Comparison of ENCODE assay signal across 21 cellular contexts in the genomic region with DNA sequence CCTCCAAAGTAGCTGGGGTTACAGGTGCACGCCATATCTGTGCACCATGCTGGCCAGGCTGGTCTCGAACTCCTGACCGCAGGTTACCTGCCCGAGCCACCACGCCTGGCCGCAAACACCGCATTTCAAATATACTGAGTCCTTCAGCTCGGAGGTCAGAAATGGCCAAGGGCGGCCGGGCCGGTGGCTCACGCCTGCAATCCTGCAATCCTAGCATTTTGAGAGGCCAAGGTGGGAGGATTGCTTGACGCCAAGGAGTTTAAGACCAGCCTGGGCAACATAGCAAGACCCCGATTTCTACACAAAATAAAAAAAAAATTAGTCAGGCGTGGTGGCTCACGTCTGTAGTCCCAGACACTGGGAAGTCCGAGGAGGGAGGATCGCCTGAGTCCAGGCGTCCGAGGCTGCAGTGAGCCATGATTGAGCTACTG.
A peak's percentile ranks its signal among the peaks of the same experiment; 100 is the strongest.
DNase-seq lines count a peak whose midpoint lies in the region; ATAC-seq, FAIRE-seq and TF ChIP-seq lines count a peak whose summit lies in the region.
"Had no signal": no experiment of that assay in that cellular context is flagged by ENCODE, and none has a peak within 500 bp of the region (broad histone marks: within the 10 kb centered on the region; RNA-seq: fewer than 3 reads in every experiment).

No MANE protein-coding gene starts in this region.

- H3K23ac ChIP-seq in mesenchymal stem cell (ENCODE audit: low read length in 2 of 2), result no peak overlapping the region

- H3K27me3 ChIP-seq in K562 (ENCODE audit: control insufficient read depth in 2 of 2, insufficient read depth in 2 of 2, low read length in 2 of 2), result peaks cover 2 to 12% of the 10 kb centered on the region in 2 experiments; a peak in 4 of 5 replicates
- no peaks in the 10 kb centered on the region for H3K27me3 ChIP-seq in osteoblast (ENCODE audit: insufficient read depth, low read length)
- H3K27me3 ChIP-seq in spleen (replicated peaks in 1 of 7), result no peaks in the 10 kb centered on the region
- no peaks in the 10 kb centered on the region for H3K27me3 ChIP-seq in mesenchymal stem cell (ENCODE audit: control insufficient read depth in 1 of 2, insufficient read depth in 1 of 2, low read length in 2 of 2)
- H3K27me3 ChIP-seq: BLaER1 had no signal

- TF ChIP-seq RAD21 in K562 (CRISPR knock-in tag; conservative IDR thresholded peaks at IDR 0.05 in 1 of 2, IDR thresholded peaks at IDR 0.05 in 1 of 2), result no peak

- POLR2A ChIA-PET in K562 (lab: Yijun Ruan, JAX), result no interaction called here

- no peak overlapping the region for H2BK5ac ChIP-seq in mesenchymal stem cell (ENCODE audit: low read depth, low read length, poor library complexity, severe bottlenecking)

- H2AFZ ChIP-seq in K562 (ENCODE audit: low read depth, low read length) (no peak overlapping the region), osteoblast (ENCODE audit: low read length) (no peak overlapping the region), mesenchymal stem cell (ENCODE audit: low read depth, low read length) (no peak overlapping the region)

- H4K91ac ChIP-seq in mesenchymal stem cell (ENCODE audit: low read length), result no peak overlapping the region

- no peak for FAIRE-seq in K562 (lab: Jason Lieb, UNC)
- no peak for FAIRE-seq in kidney (lab: Jason Lieb, UNC)
- FAIRE-seq: A204.1, G401.6, GM12892, H54 had no signal

- in situ Hi-C loops in K562 (cut with MboI), result no loop called here

- no peak overlapping the region for H3K18ac ChIP-seq in mesenchymal stem cell (ENCODE audit: low read depth in 1 of 2, low read length in 2 of 2)

- H3K36me3 ChIP-seq in K562 (ENCODE audit: control insufficient read depth, insufficient read depth, low read length) (no peaks in the 10 kb centered on the region), kidney (ENCODE audit: control insufficient read depth in 1 of 2, insufficient read depth in 2 of 2, low read length in 2 of 2) (no peaks in the 10 kb centered on the region), osteoblast (ENCODE audit: insufficient read depth, low read length) (no peaks in the 10 kb centered on the region), spleen (no peaks in the 10 kb centered on the region), mesenchymal stem cell (ENCODE audit: control insufficient read depth in 1 of 2, insufficient read depth in 2 of 2, low read depth in 1 of 2, low read length in 2 of 2) (no peaks in the 10 kb centered on the region)
- H3K36me3 ChIP-seq: BLaER1 had no signal

- TF ChIP-seq EP300 in K562 (IDR thresholded peaks at IDR 0.05; ENCODE audit: low read length), result no peak

- DNase-seq in K562 (ENCODE audit: extremely low read depth in 1 of 4, low spot score in 3 of 4), result no peak
- peak; percentile 61 for DNase-seq in kidney
- DNase-seq in osteoblast (ENCODE audit: insufficient read length, low spot score, missing footprints), result peak; percentile 59
- peak; percentile 53 for DNase-seq in spleen
- DNase-seq in 8988T, result no peak
- DNase-seq in mesenchymal stem cell, result no peak
- DNase-seq: Caco-2; CD4-positive, CD25-positive, alpha-beta regulatory T cell; CD8-positive, alpha-beta T cell; DMS153; DND-41; GOT3; HCEC 1CT had no signal

- no peak overlapping the region for H3K14ac ChIP-seq in mesenchymal stem cell (ENCODE audit: low read length in 2 of 2)

- H3K9me1 ChIP-seq in K562 (ENCODE audit: control insufficient read depth, insufficient read depth, low read length), result no peaks in the 10 kb centered on the region

- H2BK12ac ChIP-seq in mesenchymal stem cell (ENCODE audit: low read length in 2 of 2), result no peak overlapping the region

- TF ChIP-seq POLR2A in K562 (conservative IDR thresholded peaks at IDR 0.05) (no peak), spleen (IDR thresholded peaks at IDR 0.05) (no peak)

- H3K4me1 ChIP-seq in K562 (replicated peaks in 1 of 2; ENCODE audit: control insufficient read depth in 2 of 2, insufficient read depth in 2 of 2, low read length in 2 of 2) (no peaks in the 10 kb centered on the region), kidney (ENCODE audit: control insufficient read depth in 1 of 2, insufficient read depth in 1 of 2, low read depth in 1 of 2, low read length in 2 of 2) (no peaks in the 10 kb centered on the region), osteoblast (ENCODE audit: insufficient read depth, low read length) (no peaks in the 10 kb centered on the region), spleen (no peaks in the 10 kb centered on the region), mesenchymal stem cell (ENCODE audit: control insufficient read depth, insufficient read depth, low read depth, low read length) (peaks cover 3% of the 10 kb centered on the region)
- H3K4me1 ChIP-seq: BLaER1, Caco-2 had no signal

- no peak overlapping the region for H2AK5ac ChIP-seq in mesenchymal stem cell (ENCODE audit: low read length, severe bottlenecking)

- no TSS peak for BruUV-seq in K562 (replicated peaks; lab: Mats Ljungman, UMichigan)

- H3K79me1 ChIP-seq in mesenchymal stem cell (replicated peaks; ENCODE audit: low read length, poor library complexity, severe bottlenecking), result no peaks in the 10 kb centered on the region

- H2BK120ac ChIP-seq in mesenchymal stem cell (ENCODE audit: low read depth, low read length), result no peak overlapping the region

- H3K4me3 ChIP-seq in K562, result no peak overlapping the region
- no peak overlapping the region for H3K4me3 ChIP-seq in kidney (ENCODE audit: low read length in 2 of 2)
- H3K4me3 ChIP-seq in osteoblast (ENCODE audit: insufficient read depth, low read length), result no peak overlapping the region
- H3K4me3 ChIP-seq in spleen, result no peak overlapping the region
- no peak overlapping the region for H3K4me3 ChIP-seq in mesenchymal stem cell (ENCODE audit: insufficient read depth in 1 of 2, low read depth in 1 of 2, low read length in 2 of 2)
- H3K4me3 ChIP-seq: BLaER1 had no signal

- no peak for ATAC-seq in K562
- no peak for ATAC-seq in HG03439 (IDR thresholded peaks at IDR 0.05; ENCODE audit: unreplicated experiment)
- ATAC-seq in GM21786 (IDR thresholded peaks at IDR 0.05; ENCODE audit: unreplicated experiment), result no peak
- ATAC-seq: CD8-positive, alpha-beta T cell had no signal

- no peak overlapping the region for H4K8ac ChIP-seq in mesenchymal stem cell (ENCODE audit: low read length)

- H3K4ac ChIP-seq in mesenchymal stem cell (ENCODE audit: low read depth in 1 of 2, low read length in 2 of 2), result no peak overlapping the region

- no peak overlapping the region for H2BK15ac ChIP-seq in mesenchymal stem cell (ENCODE audit: low read depth, poor library complexity, severe bottlenecking)

- WGBS in K562 (ENCODE audit: insufficient coverage, low coverage, missing lambda C conversion rate), result 7% methylated on average over 18 of the region's 20 CpGs
- WGBS in spleen, 5 donors, result 90 to 94% (median 93%) methylated on average over 20 of the region's 20 CpGs
- 93% methylated on average over 18 of the region's 20 CpGs for WGBS in mesenchymal stem cell

- H3K4me2 ChIP-seq in K562 (ENCODE audit: insufficient read depth, low read length), result no peak overlapping the region
- H3K4me2 ChIP-seq in osteoblast (ENCODE audit: insufficient read depth, low read length), result no peak overlapping the region
- no peak overlapping the region for H3K4me2 ChIP-seq in mesenchymal stem cell (ENCODE audit: low read length, poor library complexity, severe bottlenecking)
- H3K4me2 ChIP-seq: BLaER1 had no signal

- no peak overlapping the region for H3K27ac ChIP-seq in K562 (ENCODE audit: extremely low read depth, low read depth, low read length)
- no peak overlapping the region for H3K27ac ChIP-seq in kidney (ENCODE audit: low read depth in 2 of 2, low read length in 2 of 2)
- H3K27ac ChIP-seq in osteoblast (ENCODE audit: low read depth, low read length), result no peak overlapping the region
- H3K27ac ChIP-seq in spleen, result no peak overlapping the region
- H3K27ac ChIP-seq in mesenchymal stem cell (ENCODE audit: low read length, poor library complexity, severe bottlenecking), result no peak overlapping the region
- H3K27ac ChIP-seq: BLaER1, C4-2B had no signal

- H3K9ac ChIP-seq in K562 (ENCODE audit: insufficient read depth in 1 of 2, low read depth in 2 of 2, low read length in 2 of 2) (no peak overlapping the region), kidney (ENCODE audit: low read length in 2 of 2) (no peak overlapping the region), mesenchymal stem cell (ENCODE audit: low read length) (no peak overlapping the region)
- H3K9ac ChIP-seq: BLaER1 had no signal

- H3K9me3 ChIP-seq in K562 (replicated peaks; ENCODE audit: control insufficient read depth, insufficient read depth, low read depth, low read length) (0 out of 2 replicates have a peak, but pooled peaks cover 2% of the 10 kb centered on the region), kidney (ENCODE audit: control insufficient read depth in 1 of 2, low read length in 2 of 2) (no peaks in the 10 kb centered on the region), osteoblast (ENCODE audit: low read depth, low read length) (no peaks in the 10 kb centered on the region), spleen (peaks cover 0 to 14% (median 7%) of the 10 kb centered on the region in 8 donors), mesenchymal stem cell (ENCODE audit: control insufficient read depth, low read length) (peaks cover 17% of the 10 kb centered on the region)

- intact Hi-C loops in K562 (cut with micrococcal nuclease), result no loop called here
- intact Hi-C loops in kidney (cut with DNase I), result no loop called here
- intact Hi-C loops in spleen (cut with DNase I; ENCODE audit: low total_unique reads), result no loop called here

- no peak for TF ChIP-seq CTCF in K562 (IDR thresholded peaks at IDR 0.05 in 2 of 3, conservative IDR thresholded peaks at IDR 0.05 in 1 of 3; ENCODE audit: insufficient read depth in 2 of 3, low read depth in 1 of 3, low read length in 3 of 3)
- TF ChIP-seq CTCF in kidney (IDR thresholded peaks at IDR 0.05; ENCODE audit: borderline replicate concordance, extremely low read depth, insufficient read depth), result no peak
- no peak for TF ChIP-seq CTCF in osteoblast (IDR thresholded peaks at IDR 0.05; ENCODE audit: extremely low read depth, low read depth, low read length)
- no peak for TF ChIP-seq CTCF in spleen (IDR thresholded peaks at IDR 0.05 in 8 of 11, conservative IDR thresholded peaks at IDR 0.05 in 3 of 11)

- H4K20me1 ChIP-seq in K562 (replicated peaks; ENCODE audit: control insufficient read depth, insufficient read depth, low read length) (no peaks in the 10 kb centered on the region), osteoblast (ENCODE audit: insufficient read depth, low read length) (no peaks in the 10 kb centered on the region)
- H4K20me1 ChIP-seq: BLaER1 had no signal

- H3K79me2 ChIP-seq in K562 (ENCODE audit: control insufficient read depth, insufficient read depth, low read length) (no peaks in the 10 kb centered on the region), osteoblast (ENCODE audit: insufficient read depth, low read length) (no peaks in the 10 kb centered on the region)

- CTCF ChIA-PET in K562 (lab: Yijun Ruan, JAX; ENCODE audit: low intra/inter-chr PET ratio), result no interaction called here

TF ChIP-seq in K562, 482 proteins besides CTCF, POLR2A, EP300 and RAD21 (continues in another document):
- TF ChIP-seq ZNF174 (CRISPR knock-in tag; IDR thresholded peaks at IDR 0.05) (no peak), EP400 (IDR thresholded peaks at IDR 0.05) (no peak), BMI1 (IDR thresholded peaks at IDR 0.05; ENCODE audit: low read length) (no peak), STAG1 (CRISPR knock-in tag; IDR thresholded peaks at IDR 0.05; ENCODE audit: borderline replicate concordance) (no peak), NONO (IDR thresholded peaks at IDR 0.05; ENCODE audit: low read depth in 2 of 2, low read length in 1 of 2) (no peak)

Comparison
In these comparisons a context has a peak if more than half of its experiments do, and no peak if none do; other contexts are left out.
1. DNase-seq: peak in kidney (single experiment), osteoblast (single experiment) and spleen (single experiment); none in K562 (0 of 4), 8988T (single experiment) and mesenchymal stem cell (single experiment).